ENCODE assay signal across 8 cellular contexts in the genomic region with DNA sequence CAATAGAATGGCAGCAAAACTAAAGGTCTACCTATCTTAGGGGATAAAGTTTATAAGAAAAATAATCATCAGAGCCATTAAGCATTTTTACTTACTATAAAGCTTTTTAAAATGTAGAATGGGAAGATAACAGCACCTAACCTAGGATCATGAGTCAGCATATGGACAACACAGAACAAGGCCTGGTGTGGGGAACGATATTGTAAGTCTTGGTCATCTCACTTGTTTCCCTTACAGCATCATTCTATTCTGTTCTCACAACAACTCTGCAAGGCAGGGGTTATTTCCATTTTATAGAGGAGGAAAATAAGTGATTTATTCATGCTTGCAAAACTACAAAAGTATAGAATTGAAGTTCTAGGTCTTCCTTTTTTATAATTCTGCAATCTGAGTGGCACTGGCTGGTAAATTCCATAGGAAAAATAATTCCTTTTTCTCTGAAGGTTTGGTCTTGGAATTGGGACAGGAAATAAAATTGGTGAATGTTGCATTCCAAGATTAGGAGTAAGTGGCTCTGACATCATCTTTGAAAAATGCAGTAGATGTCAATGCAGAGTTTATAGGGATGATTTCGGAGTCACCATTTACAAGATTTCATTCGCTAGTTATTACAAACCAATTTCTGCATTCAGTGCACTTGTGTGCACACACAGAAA.
DNase-seq lines count a peak whose midpoint lies in the region; ATAC-seq and TF ChIP-seq lines count a peak whose summit lies in the region.
"Had no signal": no experiment of that assay in that cellular context is flagged by ENCODE, and none has a peak within 500 bp of the region (broad histone marks: within the 10 kb centered on the region; RNA-seq: fewer than 3 reads in every experiment).

No MANE protein-coding gene starts in this region.

- peak; percentile 5 to 95; a peak in 2 of 4 replicates for TF ChIP-seq EP300 in SK-N-SH (IDR thresholded peaks at IDR 0.05; ENCODE audit: borderline replicate concordance in 1 of 2, low read depth in 1 of 2, low read length in 1 of 2)

- peaks cover 53 to 68% of the 10 kb centered on the region in 2 experiments for H3K4me1 ChIP-seq in SK-N-SH (ENCODE audit: control insufficient read depth in 1 of 2, insufficient read depth in 2 of 2, low read depth in 1 of 2, low read length in 1 of 2)

- POLR2A ChIA-PET in SK-N-SH (lab: Yijun Ruan, JAX): interaction anchor here (0.6 kb wide), 1 partner anchor 95 kb away, joined by 3 read pairs; no protein-coding TSS in a partner anchor

- no peaks in the 10 kb centered on the region for H3K27me3 ChIP-seq in SK-N-SH (ENCODE audit: insufficient read depth)

- H3K9ac ChIP-seq in SK-N-SH: peak overlapping the region; percentile 42; the same call in 1 of the 2 replicates

- DNase-seq in H4 (ENCODE audit: low spot score): peak; percentile 22
- DNase-seq in SK-N-SH: no peak
- peak; percentile 82 for DNase-seq in fibroblast of mammary gland (ENCODE audit: low read depth)
- DNase-seq in stromal cell of bone marrow (ENCODE audit: low read depth): peak; percentile 49
- DNase-seq in DMS153 treated with DMSO at 0.1 percent for 48 hours (lab: John Stamatoyannopoulos, UW; ENCODE audit: unreplicated experiment): no peak
- DNase-seq in islet precursor cell: no peak
- DNase-seq: DMS 273 treated with DMSO at 0.1 percent for 48 hours had no signal

- TF ChIP-seq RAD21 in SK-N-SH (IDR thresholded peaks at IDR 0.05; ENCODE audit: low read length): no peak

- peak overlapping the region; percentile 52; the same call in 1 of the 2 replicates for H2AFZ ChIP-seq in SK-N-SH (ENCODE audit: low read depth)

- WGBS in SK-N-SH (ENCODE audit: low lambda C conversion rate): 27% methylated on average over 3 of the region's 3 CpGs

- ATAC-seq in HG03342 (IDR thresholded peaks at IDR 0.05; ENCODE audit: unreplicated experiment): no peak

- peak overlapping the region; percentile 19; the same call in 1 of the 2 replicates for H3K4me2 ChIP-seq in SK-N-SH

- no peaks in the 10 kb centered on the region for H3K36me3 ChIP-seq in SK-N-SH (replicated peaks in 1 of 2; ENCODE audit: control insufficient read depth in 1 of 2, insufficient read depth in 2 of 2, low read length in 1 of 2)

- no peak overlapping the region for H3K4me3 ChIP-seq in SK-N-SH (ENCODE audit: low read depth in 2 of 2, low read length in 1 of 2)
- H3K4me3 ChIP-seq in fibroblast of mammary gland (ENCODE audit: control insufficient read depth, low read depth, low read length): no peak overlapping the region

- H3K9me3 ChIP-seq in SK-N-SH: no peaks in the 10 kb centered on the region

- no peaks in the 10 kb centered on the region for H3K79me2 ChIP-seq in SK-N-SH (ENCODE audit: insufficient read depth)

- TF ChIP-seq CTCF in SK-N-SH (IDR thresholded peaks at IDR 0.05) (no peak), fibroblast of mammary gland (conservative IDR thresholded peaks at IDR 0.05; ENCODE audit: control insufficient read depth, insufficient read depth, low read depth, low read length) (no peak)

- no peaks in the 10 kb centered on the region for H4K20me1 ChIP-seq in SK-N-SH (ENCODE audit: insufficient read depth)

- no peaks in the 10 kb centered on the region for H3K9me2 ChIP-seq in SK-N-SH

- CTCF ChIA-PET in SK-N-SH (lab: Yijun Ruan, JAX): interaction anchor here (0.6 kb wide), 1 partner anchor 275 kb away, joined by 3 read pairs; no protein-coding TSS in a partner anchor

- H3K27ac ChIP-seq in SK-N-SH (ENCODE audit: low read depth in 2 of 2, low read length in 1 of 2): peak overlapping the region; percentile 87 to 99

- peaks cover 47% of the 10 kb centered on the region for H3F3A ChIP-seq in SK-N-SH (replicated peaks; ENCODE audit: insufficient read depth)

TF ChIP-seq in SK-N-SH, 30 proteins besides CTCF, POLR2A, EP300 and RAD21 (continues in another document):
- TF ChIP-seq GABPA (IDR thresholded peaks at IDR 0.05; ENCODE audit: low read depth): no peak
- TF ChIP-seq JUND (IDR thresholded peaks at IDR 0.05): peak; percentile 96
- no peak for TF ChIP-seq NRF1 (IDR thresholded peaks at IDR 0.05; ENCODE audit: low read depth, low read length)
- TF ChIP-seq, protein P1, sequence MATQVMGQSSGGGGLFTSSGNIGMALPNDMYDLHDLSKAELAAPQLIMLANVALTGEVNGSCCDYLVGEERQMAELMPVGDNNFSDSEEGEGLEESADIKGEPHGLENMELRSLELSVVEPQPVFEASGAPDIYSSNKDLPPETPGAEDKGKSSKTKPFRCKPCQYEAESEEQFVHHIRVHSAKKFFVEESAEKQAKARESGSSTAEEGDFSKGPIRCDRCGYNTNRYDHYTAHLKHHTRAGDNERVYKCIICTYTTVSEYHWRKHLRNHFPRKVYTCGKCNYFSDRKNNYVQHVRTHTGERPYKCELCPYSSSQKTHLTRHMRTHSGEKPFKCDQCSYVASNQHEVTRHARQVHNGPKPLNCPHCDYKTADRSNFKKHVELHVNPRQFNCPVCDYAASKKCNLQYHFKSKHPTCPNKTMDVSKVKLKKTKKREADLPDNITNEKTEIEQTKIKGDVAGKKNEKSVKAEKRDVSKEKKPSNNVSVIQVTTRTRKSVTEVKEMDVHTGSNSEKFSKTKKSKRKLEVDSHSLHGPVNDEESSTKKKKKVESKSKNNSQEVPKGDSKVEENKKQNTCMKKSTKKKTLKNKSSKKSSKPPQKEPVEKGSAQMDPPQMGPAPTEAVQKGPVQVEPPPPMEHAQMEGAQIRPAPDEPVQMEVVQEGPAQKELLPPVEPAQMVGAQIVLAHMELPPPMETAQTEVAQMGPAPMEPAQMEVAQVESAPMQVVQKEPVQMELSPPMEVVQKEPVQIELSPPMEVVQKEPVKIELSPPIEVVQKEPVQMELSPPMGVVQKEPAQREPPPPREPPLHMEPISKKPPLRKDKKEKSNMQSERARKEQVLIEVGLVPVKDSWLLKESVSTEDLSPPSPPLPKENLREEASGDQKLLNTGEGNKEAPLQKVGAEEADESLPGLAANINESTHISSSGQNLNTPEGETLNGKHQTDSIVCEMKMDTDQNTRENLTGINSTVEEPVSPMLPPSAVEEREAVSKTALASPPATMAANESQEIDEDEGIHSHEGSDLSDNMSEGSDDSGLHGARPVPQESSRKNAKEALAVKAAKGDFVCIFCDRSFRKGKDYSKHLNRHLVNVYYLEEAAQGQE (IDR thresholded peaks at IDR 0.05; ENCODE audit: low read depth, low read length): no peak
- TF ChIP-seq CHD2 (IDR thresholded peaks at IDR 0.05; ENCODE audit: low read length, partially characterized antibody): no peak
- TF ChIP-seq MXI1 (IDR thresholded peaks at IDR 0.05; ENCODE audit: low read depth, low read length): no peak
- no peak for TF ChIP-seq MEF2A (IDR thresholded peaks at IDR 0.05; ENCODE audit: borderline replicate concordance, low read depth)
- TF ChIP-seq SMC3 (IDR thresholded peaks at IDR 0.05; ENCODE audit: low read depth, low read length): no peak
- TF ChIP-seq, protein P2, sequence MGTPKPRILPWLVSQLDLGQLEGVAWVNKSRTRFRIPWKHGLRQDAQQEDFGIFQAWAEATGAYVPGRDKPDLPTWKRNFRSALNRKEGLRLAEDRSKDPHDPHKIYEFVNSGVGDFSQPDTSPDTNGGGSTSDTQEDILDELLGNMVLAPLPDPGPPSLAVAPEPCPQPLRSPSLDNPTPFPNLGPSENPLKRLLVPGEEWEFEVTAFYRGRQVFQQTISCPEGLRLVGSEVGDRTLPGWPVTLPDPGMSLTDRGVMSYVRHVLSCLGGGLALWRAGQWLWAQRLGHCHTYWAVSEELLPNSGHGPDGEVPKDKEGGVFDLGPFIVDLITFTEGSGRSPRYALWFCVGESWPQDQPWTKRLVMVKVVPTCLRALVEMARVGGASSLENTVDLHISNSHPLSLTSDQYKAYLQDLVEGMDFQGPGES (IDR thresholded peaks at IDR 0.05; ENCODE audit: low read depth, low read length): no peak
- TF ChIP-seq TCF12 (IDR thresholded peaks at IDR 0.05): peak; percentile 85
- TF ChIP-seq, protein P3, sequence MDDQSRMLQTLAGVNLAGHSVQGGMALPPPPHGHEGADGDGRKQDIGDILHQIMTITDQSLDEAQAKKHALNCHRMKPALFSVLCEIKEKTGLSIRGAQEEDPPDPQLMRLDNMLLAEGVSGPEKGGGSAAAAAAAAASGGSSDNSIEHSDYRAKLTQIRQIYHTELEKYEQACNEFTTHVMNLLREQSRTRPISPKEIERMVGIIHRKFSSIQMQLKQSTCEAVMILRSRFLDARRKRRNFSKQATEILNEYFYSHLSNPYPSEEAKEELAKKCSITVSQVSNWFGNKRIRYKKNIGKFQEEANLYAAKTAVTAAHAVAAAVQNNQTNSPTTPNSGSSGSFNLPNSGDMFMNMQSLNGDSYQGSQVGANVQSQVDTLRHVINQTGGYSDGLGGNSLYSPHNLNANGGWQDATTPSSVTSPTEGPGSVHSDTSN (IDR thresholded peaks at IDR 0.05): peak; percentile 86
- peak; percentile 55 for TF ChIP-seq RXRA (IDR thresholded peaks at IDR 0.05; ENCODE audit: borderline replicate concordance, low read depth)
- TF ChIP-seq FOXJ3 (CRISPR knock-in tag; IDR thresholded peaks at IDR 0.05): no peak
- TF ChIP-seq TAF1 (IDR thresholded peaks at IDR 0.05; ENCODE audit: borderline replicate concordance, low read depth, low read length): no peak
- TF ChIP-seq GATA2 (CRISPR knock-in tag; IDR thresholded peaks at IDR 0.05): no peak
- no peak for TF ChIP-seq RCOR1 (IDR thresholded peaks at IDR 0.05; ENCODE audit: low read length)
- TF ChIP-seq YY1 (IDR thresholded peaks at IDR 0.05; ENCODE audit: low read depth): 0 out of 2 replicates have a peak, but pooled peaks have one; percentile 52
- peak; percentile 89; the same call in 1 of the 2 replicates for TF ChIP-seq FOSL2 (IDR thresholded peaks at IDR 0.05; ENCODE audit: borderline replicate concordance, low read depth)
- TF ChIP-seq NFIC (IDR thresholded peaks at IDR 0.05; ENCODE audit: borderline replicate concordance): peak; percentile 69; the same call in 1 of the 2 replicates
- peak; percentile 58; the same call in 1 of the 2 replicates for TF ChIP-seq FOXM1 (IDR thresholded peaks at IDR 0.05; ENCODE audit: low read depth)
- no peak for TF ChIP-seq RFX5 (IDR thresholded peaks at IDR 0.05; ENCODE audit: low read length)
- peak; percentile 69; the same call in 1 of the 2 replicates for TF ChIP-seq POLR2AphosphoS5 (IDR thresholded peaks at IDR 0.05; ENCODE audit: low read depth, low read length)
- TF ChIP-seq EZH2phosphoT487 (IDR thresholded peaks at IDR 0.05; ENCODE audit: borderline replicate concordance, low read depth): no peak
- TF ChIP-seq, protein P4, sequence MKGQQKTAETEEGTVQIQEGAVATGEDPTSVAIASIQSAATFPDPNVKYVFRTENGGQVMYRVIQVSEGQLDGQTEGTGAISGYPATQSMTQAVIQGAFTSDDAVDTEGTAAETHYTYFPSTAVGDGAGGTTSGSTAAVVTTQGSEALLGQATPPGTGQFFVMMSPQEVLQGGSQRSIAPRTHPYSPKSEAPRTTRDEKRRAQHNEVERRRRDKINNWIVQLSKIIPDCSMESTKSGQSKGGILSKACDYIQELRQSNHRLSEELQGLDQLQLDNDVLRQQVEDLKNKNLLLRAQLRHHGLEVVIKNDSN (IDR thresholded peaks at IDR 0.05; ENCODE audit: borderline replicate concordance, low read depth): no peak
- TF ChIP-seq ELF1 (IDR thresholded peaks at IDR 0.05): no peak

Comparison
In these comparisons a context has a peak if more than half of its experiments do, and no peak if none do; other contexts are left out.
1. DNase-seq: peak in H4 (single experiment), fibroblast of mammary gland (single experiment) and stromal cell of bone marrow (single experiment); none in SK-N-SH (single experiment), DMS153 treated with DMSO at 0.1 percent for 48 hours (single experiment) and islet precursor cell (single experiment).